28 cellular contexts compared by ENCODE assay signal in genomic region chr11:30459821-30460220, GRCh38.
"Had no signal": no experiment of that assay in that cellular context is flagged by ENCODE, and none has a peak within 500 bp of the region (broad histone marks: within the 10 kb centered on the region; RNA-seq: fewer than 3 reads in every experiment).

No MANE protein-coding gene starts in this region.

- H3K4me3 ChIP-seq: PC-9, SJCRH30, SK-N-MC had no signal

- ATAC-seq: activated CD8-positive, alpha-beta T cell treated with anti-CD3 and anti-CD28 coated beads, Interleukin-2, amount 10 ng/mL, durations not matched to agents 7 days and 5 days had no signal

- H3K36me3 ChIP-seq: SJCRH30 had no signal

- DNase-seq: activated CD4-positive, alpha-beta T cell treated with anti-CD3 and anti-CD28 coated beads, Interleukin-2, amount 10 ng/mL, durations not matched to agents 24 days and 14 days; activated CD4-positive, alpha-beta T cell treated with anti-CD3 and anti-CD28 coated beads, Interleukin-2, amount 50 U/mL, for 4 hours; activated CD8-positive, alpha-beta T cell treated with anti-CD3 and anti-CD28 coated beads, Interleukin-2, amount 10 ng/mL, durations not matched to agents 7 days and 5 days; activated gamma-delta T cell; activated naive CD4-positive, alpha-beta T cell treated with Interleukin-2 at 50 U/mL for 16 hours; activated naive CD8-positive, alpha-beta T cell treated with anti-CD3 and anti-CD28 coated beads, Interleukin-2, amount 10 ng/mL, durations not matched to agents 7 days and 5 days; activated T-cell treated with anti-CD3 and anti-CD28 coated beads, Interleukin-2, amount 50 U/mL, for 24 hours; central memory CD4-positive, alpha-beta T cell; NCI-H1092 treated with DMSO at 0.1 percent for 48 hours; NCI-H1417; NCI-H146; NCI-H187; NCI-H2029 treated with DMSO at 0.1 percent for 48 hours; NCI-H2107; NCI-H2171; NCI-H510A; NCI-H526; NCI-H748 treated with DMSO at 0.1 percent for 48 hours; NK-92 treated with Interleukin-12 subunit alpha and Interleukin-12 subunit beta, amount 100 ng/mL, for 24 hours; PC-9; SHP77; SJCRH30; T1000 had no signal

- H3K4me1 ChIP-seq: SJCRH30 had no signal

- H3K9me3 ChIP-seq: SJCRH30 had no signal

- H3K4me2 ChIP-seq: PC-9 had no signal

- H3K27ac ChIP-seq: PC-9, RWPE1, SJCRH30, SK-N-MC had no signal

- H2AFZ ChIP-seq: PC-9 had no signal

- H3K27me3 ChIP-seq: SJCRH30 had no signal

- FAIRE-seq: bronchial epithelial cell, RCC 7860, TTC549 had no signal
